ENCODE assay signal across 8 cellular contexts in genomic region chr15:92906038-92906437, GRCh38. TPM values are rescaled to one million over a fixed set of nuclear protein-coding genes. Genes with fewer than 3 reads are reported as not detected.
DNase-seq lines count a peak whose midpoint lies in the region; ATAC-seq, FAIRE-seq and TF ChIP-seq lines count a peak whose summit lies in the region.

No MANE protein-coding gene starts in this region.

- no peaks in the 10 kb centered on the region for H3K9me3 Mint-ChIP-seq in activated T-cell treated with anti-CD3 and anti-CD28 coated beads, Interleukin-2, amount 50 U/mL, for 72 hours

- peaks cover 15% of the 10 kb centered on the region for H3K36me3 ChIP-seq in adipocyte (ENCODE audit: control insufficient read depth, insufficient read depth, low read length, severe bottlenecking)
- no peaks in the 10 kb centered on the region for H3K36me3 ChIP-seq in right lobe of liver
- no peaks in the 10 kb centered on the region for H3K36me3 ChIP-seq in tibial artery

- H3K27me3 ChIP-seq in adipocyte (replicated peaks; ENCODE audit: control insufficient read depth, insufficient read depth, low read length) (no peaks in the 10 kb centered on the region), right lobe of liver (no peaks in the 10 kb centered on the region), tibial artery (no peaks in the 10 kb centered on the region)

- no peak for DNase-seq in activated T-cell treated with anti-CD3 and anti-CD28 coated beads, Interleukin-2, amount 50 U/mL, for 72 hours
- no peak for DNase-seq in activated T-cell treated with anti-CD3 and anti-CD28 coated beads, Interleukin-2, amount 50 U/mL, for 48 hours
- DNase-seq in adipocyte (ENCODE audit: low read depth) (no peak), right lobe of liver (no peak), tibial artery (no peak), D721Med (ENCODE audit: insufficient read length, low spot score) (no peak), AG20443 (ENCODE audit: low spot score) (no peak)
- no peak for DNase-seq in stimulated activated CD4-positive, alpha-beta T cell treated with anti-CD3 and anti-CD28 coated beads, Interleukin-4, amount 100 ng/mL, for 24 hours

- no peak for TF ChIP-seq CTCF in right lobe of liver (IDR thresholded peaks at IDR 0.05)
- TF ChIP-seq CTCF in tibial artery (IDR thresholded peaks at IDR 0.05), result no peak
- TF ChIP-seq CTCF in D721Med (IDR thresholded peaks at IDR 0.05; ENCODE audit: insufficient read depth, missing control alignments), result no peak

- no peak for TF ChIP-seq POLR2A in right lobe of liver (IDR thresholded peaks at IDR 0.05)

- H3K36me3 Mint-ChIP-seq in activated T-cell treated with anti-CD3 and anti-CD28 coated beads, Interleukin-2, amount 50 U/mL, for 72 hours (ENCODE audit: insufficient read depth in 2 of 2), result peaks cover 21 to 50% of the 10 kb centered on the region in 2 donors

- no peak for ATAC-seq in activated T-cell treated with anti-CD3 and anti-CD28 coated beads, Interleukin-2, amount 50 U/mL, for 72 hours (replicated peaks in 1 of 2)
- no peak for ATAC-seq in right lobe of liver

- peak overlapping the region; percentile 97 for H3K27ac Mint-ChIP-seq in activated T-cell treated with anti-CD3 and anti-CD28 coated beads, Interleukin-2, amount 50 U/mL, for 72 hours

- WGBS in right lobe of liver (ENCODE audit: insufficient coverage, low coverage, low lambda C conversion rate, missing lambda C conversion rate), result 7% methylated on average over 3 of the region's 3 CpGs

- H3K4me3 Mint-ChIP-seq in activated T-cell treated with anti-CD3 and anti-CD28 coated beads, Interleukin-2, amount 50 U/mL, for 72 hours, result peak overlapping the region; percentile 92 to 99

- H3K4me1 ChIP-seq in adipocyte (ENCODE audit: control insufficient read depth, insufficient read depth, low read length) (peaks cover 69% of the 10 kb centered on the region), right lobe of liver (peaks cover 0 to 52% (median 8%) of the 10 kb centered on the region in 4 donors), tibial artery (peaks cover 0 to 78% (median 44%) of the 10 kb centered on the region in 4 donors)

- peak overlapping the region; percentile 93 to 99 (median 98) for H3K27ac ChIP-seq in right lobe of liver
- H3K27ac ChIP-seq in tibial artery, result peak overlapping the region; percentile 92 to 95

- H3K4me3 ChIP-seq in adipocyte (ENCODE audit: low read length) (peak overlapping the region; percentile 96), right lobe of liver (peak overlapping the region in 2 of 3 donors; percentile 52 to 63), tibial artery (peak overlapping the region; percentile 56 to 60)

- H3K27me3 Mint-ChIP-seq in activated T-cell treated with anti-CD3 and anti-CD28 coated beads, Interleukin-2, amount 50 U/mL, for 72 hours (ENCODE audit: low read depth), result no peaks in the 10 kb centered on the region

- H3K9me3 ChIP-seq in adipocyte (ENCODE audit: control insufficient read depth, low read length) (no peaks in the 10 kb centered on the region), right lobe of liver (no peaks in the 10 kb centered on the region), tibial artery (no peaks in the 10 kb centered on the region)

- FAIRE-seq in D721Med (lab: Jason Lieb, UNC), result no peak

- peaks cover 71% of the 10 kb centered on the region for H3K4me1 Mint-ChIP-seq in activated T-cell treated with anti-CD3 and anti-CD28 coated beads, Interleukin-2, amount 50 U/mL, for 72 hours (ENCODE audit: low read depth)

- intact Hi-C loops in right lobe of liver (cut with DNase I), result no loop called here
- intact Hi-C loops in tibial artery (cut with DNase I; ENCODE audit: low total_unique reads), result no loop called here

- H3K9ac ChIP-seq in adipocyte (ENCODE audit: low read length), result peak overlapping the region; percentile 99

RNA-seq across cellular contexts. Expression of gene CHD2, which starts 5.9 kb away (rescaled TPM):
- total RNA-seq in activated T-cell treated with anti-CD3 and anti-CD28 coated beads, Interleukin-2, amount 50 U/mL, for 72 hours, result 100 to 1,000 TPM; 208 to 246 TPM
- total RNA-seq in right lobe of liver, result 10 to 100 TPM; 41.4 to 65.0 (median 56.6) TPM
